1 cellular context compared by ENCODE assay signal in the genomic region with DNA sequence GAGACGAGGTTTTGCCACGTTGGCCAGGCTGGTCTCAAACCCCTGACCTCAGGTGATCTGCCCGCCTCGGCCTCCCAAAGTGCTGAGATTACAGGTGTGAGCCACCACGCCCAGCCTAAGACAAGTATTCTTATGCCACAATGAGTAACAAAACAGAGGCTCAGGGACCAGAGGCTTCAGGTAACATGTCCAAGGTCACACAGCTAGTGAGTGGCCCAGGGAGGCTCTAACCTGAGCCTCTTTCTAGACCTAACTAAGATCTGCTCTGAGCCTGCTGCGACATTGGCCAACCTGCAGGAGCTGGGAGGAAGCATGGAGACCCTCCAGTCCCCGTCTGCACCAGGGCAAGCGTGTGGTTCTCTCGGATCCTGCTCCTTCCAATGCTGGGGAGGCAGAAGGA.
TF ChIP-seq lines count a peak whose summit lies in the region.

No MANE protein-coding gene starts in this region.

TF ChIP-seq in HepG2, 621 proteins besides CTCF, POLR2A, EP300 and RAD21 (continued from another document):
- TF ChIP-seq ZFP41 (CRISPR knock-in tag; IDR thresholded peaks at IDR 0.05; ENCODE audit: borderline replicate concordance) (no peak), ZNF274 (CRISPR knock-in tag; IDR thresholded peaks at IDR 0.05) (0 out of 2 replicates have a peak, but pooled peaks have one; percentile 14), ZNF768 (CRISPR knock-in tag; IDR thresholded peaks at IDR 0.05) (peak; percentile 91), ZNF891 (CRISPR knock-in tag; IDR thresholded peaks at IDR 0.05) (0 out of 2 replicates have a peak, but pooled peaks have one; percentile 28), SP1 (IDR thresholded peaks at IDR 0.05) (no peak), SP1 (CRISPR knock-in tag; IDR thresholded peaks at IDR 0.05) (no peak), ZNF136 (CRISPR knock-in tag; IDR thresholded peaks at IDR 0.05; ENCODE audit: low read depth) (0 out of 2 replicates have a peak, but pooled peaks have one; percentile 15), IRF9 (CRISPR knock-in tag; IDR thresholded peaks at IDR 0.05; ENCODE audit: borderline replicate concordance) (no peak)
- TF ChIP-seq, protein P1, sequence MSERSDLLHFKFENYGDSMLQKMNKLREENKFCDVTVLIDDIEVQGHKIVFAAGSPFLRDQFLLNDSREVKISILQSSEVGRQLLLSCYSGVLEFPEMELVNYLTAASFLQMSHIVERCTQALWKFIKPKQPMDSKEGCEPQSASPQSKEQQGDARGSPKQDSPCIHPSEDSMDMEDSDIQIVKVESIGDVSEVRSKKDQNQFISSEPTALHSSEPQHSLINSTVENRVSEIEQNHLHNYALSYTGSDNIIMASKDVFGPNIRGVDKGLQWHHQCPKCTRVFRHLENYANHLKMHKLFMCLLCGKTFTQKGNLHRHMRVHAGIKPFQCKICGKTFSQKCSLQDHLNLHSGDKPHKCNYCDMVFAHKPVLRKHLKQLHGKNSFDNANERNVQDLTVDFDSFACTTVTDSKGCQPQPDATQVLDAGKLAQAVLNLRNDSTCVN (CRISPR knock-in tag; IDR thresholded peaks at IDR 0.05; ENCODE audit: borderline replicate concordance): no peak
